In the genomic region with DNA sequence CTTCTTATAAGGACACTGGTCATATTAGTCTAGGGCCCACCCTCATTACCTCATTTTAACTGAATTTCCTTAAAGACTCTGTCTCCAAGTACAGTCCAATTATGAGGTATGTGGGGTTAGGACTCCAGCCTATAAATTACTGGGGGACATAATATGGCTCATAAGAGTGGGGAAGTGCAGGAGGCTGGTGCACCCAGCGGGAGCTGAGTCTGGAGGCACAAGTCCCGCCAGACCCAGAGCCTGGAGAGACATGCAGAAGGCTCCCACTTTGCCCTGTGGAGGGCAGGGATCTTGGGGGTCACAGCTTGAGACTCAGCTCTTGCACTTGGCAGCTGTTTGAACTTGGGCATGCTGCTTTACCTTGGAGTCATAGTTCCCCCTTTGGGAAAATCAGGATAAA, we compare ENCODE assay signal across 18 cellular contexts.
"Had no signal": no experiment of that assay in that cellular context is flagged by ENCODE, and none has a peak within 500 bp of the region (broad histone marks: within the 10 kb centered on the region; RNA-seq: fewer than 3 reads in every experiment).

No MANE protein-coding gene starts in this region.

- H3K4me2 ChIP-seq: SK-N-SH had no signal

- H3K9me3 ChIP-seq: MG63, SK-N-SH had no signal

- H3K9ac ChIP-seq: SK-N-SH had no signal

- H3K4me3 ChIP-seq: MG63 had no signal

- H3K36me3 ChIP-seq: MG63 had no signal

- H3K27me3 ChIP-seq: MG63 had no signal

- DNase-seq: IMR-90, Karpas-422, KG1, MG63, NCI-H1105 treated with DMSO at 0.1 percent for 48 hours, NCI-H1417 treated with DMSO at 0.1 percent for 48 hours, NCI-H187, NCI-H2029, NCI-H2081 treated with DMSO at 0.1 percent for 48 hours, NCI-H2171, NCI-H226, NCI-H446, NCI-H510A, NCI-H524 treated with DMSO at 0.1 percent for 48 hours, NCI-H69, NCI-H774, Right ventricle myocardium superior, SK-N-SH had no signal
